Comparison of ENCODE assay signal across 16 cellular contexts in the genomic region with DNA sequence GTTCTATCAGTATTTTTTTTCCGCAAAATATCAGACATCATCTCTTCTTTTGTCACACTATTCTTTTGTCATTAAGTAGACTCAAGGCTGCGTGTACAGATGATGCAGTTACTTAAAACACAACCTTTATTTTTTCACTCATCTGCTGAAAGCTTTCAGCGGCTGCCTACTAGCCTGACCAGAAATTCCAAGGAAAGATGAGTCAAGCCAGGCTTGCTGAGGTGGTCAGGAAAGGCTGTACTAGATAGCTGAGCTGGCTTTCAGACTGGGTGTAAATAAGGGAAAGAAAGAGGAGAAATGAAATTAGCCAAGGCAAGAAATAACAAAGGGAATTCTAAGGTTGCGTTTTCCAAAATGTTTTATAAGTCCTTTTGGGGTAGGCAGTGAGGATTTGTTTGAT. TPM values are rescaled to one million over a fixed set of nuclear protein-coding genes. Genes with fewer than 3 reads are reported as not detected.
A peak's percentile ranks its signal among the peaks of the same experiment; 100 is the strongest.
DNase-seq lines count a peak whose midpoint lies in the region; ATAC-seq and TF ChIP-seq lines count a peak whose summit lies in the region.
"Had no signal": no experiment of that assay in that cellular context is flagged by ENCODE, and none has a peak within 500 bp of the region (broad histone marks: within the 10 kb centered on the region; RNA-seq: fewer than 3 reads in every experiment).

No MANE protein-coding gene starts in this region.

- H3K27ac ChIP-seq in HEK293 (ENCODE audit: extremely low read depth, low read depth, low read length), result no peak overlapping the region
- H3K27ac ChIP-seq: C4-2B, testis had no signal

- no peaks in the 10 kb centered on the region for H3K36me3 Mint-ChIP-seq in WTC11
- H3K36me3 Mint-ChIP-seq in osteocyte (ENCODE audit: unreplicated experiment), result no peaks in the 10 kb centered on the region
- H3K36me3 Mint-ChIP-seq in activated CD4-positive, alpha-beta memory T cell treated with anti-CD3 and anti-CD28 coated beads, Interleukin-2, amount 10 ng/mL, durations not matched to agents 7 days and 5 days (ENCODE audit: low read depth), result peaks cover 2% of the 10 kb centered on the region

- H3K27ac Mint-ChIP-seq in WTC11, result no peak overlapping the region
- peak overlapping the region; percentile 16 for H3K27ac Mint-ChIP-seq in osteocyte (ENCODE audit: unreplicated experiment)
- H3K27ac Mint-ChIP-seq in activated CD4-positive, alpha-beta memory T cell treated with anti-CD3 and anti-CD28 coated beads, Interleukin-2, amount 10 ng/mL, durations not matched to agents 7 days and 5 days, result no peak overlapping the region
- H3K27ac Mint-ChIP-seq: activated CD4-positive, alpha-beta T cell treated with anti-CD3 and anti-CD28 coated beads, Interleukin-2, amount 10 ng/mL, durations not matched to agents 24 days and 14 days had no signal

- POLR2A ChIA-PET in HEK293 (lab: Yijun Ruan, JAX) (interaction anchor here (1.0 kb wide), 1 partner anchor 17 kb away, joined by 3 read pairs; no protein-coding TSS in a partner anchor), WTC11 (lab: Charles Lee) (interaction anchor here (1.4 kb wide), 1 partner anchor 18 kb away, joined by 3 read pairs; no protein-coding TSS in a partner anchor)
- POLR2A ChIA-PET in activated CD4-positive, alpha-beta memory T cell treated with anti-CD3 and anti-CD28 coated beads, Interleukin-2, amount 10 ng/mL, durations not matched to agents 7 days and 5 days (lab: Charles Lee), result no interaction called here

- H3K4me3 ChIP-seq in HEK293 (ENCODE audit: low read depth, low read length), result no peak overlapping the region
- H3K4me3 ChIP-seq in fibroblast of mammary gland (ENCODE audit: control insufficient read depth, low read depth, low read length), result no peak overlapping the region
- H3K4me3 ChIP-seq: testis had no signal

- CTCF ChIA-PET in HEK293 (lab: Yijun Ruan, JAX), result no interaction called here
- CTCF ChIA-PET in WTC11 (lab: Charles Lee), result no interaction called here
- CTCF ChIA-PET in activated CD4-positive, alpha-beta memory T cell treated with anti-CD3 and anti-CD28 coated beads, Interleukin-2, amount 10 ng/mL, durations not matched to agents 7 days and 5 days (lab: Charles Lee), result no interaction called here

- H3K27me3 Mint-ChIP-seq in WTC11 (ENCODE audit: low read depth), result no peaks in the 10 kb centered on the region
- H3K27me3 Mint-ChIP-seq in osteocyte (ENCODE audit: unreplicated experiment), result no peaks in the 10 kb centered on the region
- no peaks in the 10 kb centered on the region for H3K27me3 Mint-ChIP-seq in activated CD4-positive, alpha-beta memory T cell treated with anti-CD3 and anti-CD28 coated beads, Interleukin-2, amount 10 ng/mL, durations not matched to agents 7 days and 5 days
- H3K27me3 Mint-ChIP-seq: activated CD4-positive, alpha-beta T cell treated with anti-CD3 and anti-CD28 coated beads, Interleukin-2, amount 10 ng/mL, durations not matched to agents 24 days and 14 days; effector memory CD8-positive, alpha-beta T cell had no signal

- H3K9me3 Mint-ChIP-seq in WTC11 (no peaks in the 10 kb centered on the region), osteocyte (ENCODE audit: unreplicated experiment) (no peaks in the 10 kb centered on the region)
- H3K9me3 Mint-ChIP-seq in activated CD4-positive, alpha-beta memory T cell treated with anti-CD3 and anti-CD28 coated beads, Interleukin-2, amount 10 ng/mL, durations not matched to agents 7 days and 5 days, result no peaks in the 10 kb centered on the region
- H3K9me3 Mint-ChIP-seq: activated CD4-positive, alpha-beta T cell treated with anti-CD3 and anti-CD28 coated beads, Interleukin-2, amount 10 ng/mL, durations not matched to agents 24 days and 14 days; effector memory CD8-positive, alpha-beta T cell had no signal

- peaks cover 82% of the 10 kb centered on the region for H3K4me1 Mint-ChIP-seq in WTC11
- peaks cover 16% of the 10 kb centered on the region for H3K4me1 Mint-ChIP-seq in osteocyte (ENCODE audit: unreplicated experiment)
- H3K4me1 Mint-ChIP-seq in activated CD4-positive, alpha-beta memory T cell treated with anti-CD3 and anti-CD28 coated beads, Interleukin-2, amount 10 ng/mL, durations not matched to agents 7 days and 5 days, result peaks cover 12% of the 10 kb centered on the region

- peaks cover 15% of the 10 kb centered on the region for H3K4me1 ChIP-seq in HEK293 (ENCODE audit: control insufficient read depth, insufficient read depth, low read length)
- H3K4me1 ChIP-seq: testis had no signal

- H3K9me3 ChIP-seq in HEK293 (ENCODE audit: control insufficient read depth, insufficient read depth, low read depth, low read length), result no peaks in the 10 kb centered on the region
- H3K9me3 ChIP-seq: testis had no signal

- DNase-seq in WTC11 (ENCODE audit: low spot score) (no peak), fibroblast of mammary gland (ENCODE audit: low read depth) (peak; percentile 28), osteocyte (ENCODE audit: extremely low spot score, unreplicated experiment) (no peak), HPDE6-E6E7 (ENCODE audit: extremely low spot score) (no peak)
- DNase-seq in activated CD4-positive, alpha-beta memory T cell treated with anti-CD3 and anti-CD28 coated beads, Interleukin-2, amount 10 ng/mL, durations not matched to agents 7 days and 5 days, result no peak
- DNase-seq: activated CD4-positive, alpha-beta T cell treated with anti-CD3 and anti-CD28 coated beads, Interleukin-2, amount 10 ng/mL, durations not matched to agents 24 days and 14 days; activated T-cell treated with anti-CD3 and anti-CD28 coated beads, Interleukin-2, amount 50 U/mL, for 48 hours; DMS53; effector memory CD8-positive, alpha-beta T cell; kidney; NCI-H187 treated with DMSO at 0.1 percent for 48 hours; NCI-H69; testis had no signal

- no peak for TF ChIP-seq CTCF in HEK293 (tag by site-specific recombination; IDR thresholded peaks at IDR 0.05)
- no peak for TF ChIP-seq CTCF in WTC11 (IDR thresholded peaks at IDR 0.05)
- TF ChIP-seq CTCF in fibroblast of mammary gland (conservative IDR thresholded peaks at IDR 0.05; ENCODE audit: control insufficient read depth, insufficient read depth, low read depth, low read length), result no peak
- TF ChIP-seq CTCF in osteocyte (IDR thresholded peaks at IDR 0.05), result no peak

- ATAC-seq in WTC11 (peak; percentile 47; the same call in 1 of the 2 replicates), HG03097 (IDR thresholded peaks at IDR 0.05; ENCODE audit: low FRiP score, unreplicated experiment) (no peak)
- ATAC-seq: effector memory CD8-positive, alpha-beta T cell had no signal

- no peaks in the 10 kb centered on the region for H3K36me3 ChIP-seq in HEK293 (ENCODE audit: control insufficient read depth in 2 of 2, insufficient read depth in 1 of 2, low read length in 2 of 2)

- no peak overlapping the region for H3K4me3 Mint-ChIP-seq in WTC11
- H3K4me3 Mint-ChIP-seq in osteocyte (ENCODE audit: unreplicated experiment), result no peak overlapping the region
- H3K4me3 Mint-ChIP-seq in activated CD4-positive, alpha-beta memory T cell treated with anti-CD3 and anti-CD28 coated beads, Interleukin-2, amount 10 ng/mL, durations not matched to agents 7 days and 5 days, result no peak overlapping the region
- H3K4me3 Mint-ChIP-seq: activated CD4-positive, alpha-beta T cell treated with anti-CD3 and anti-CD28 coated beads, Interleukin-2, amount 10 ng/mL, durations not matched to agents 24 days and 14 days had no signal

TF ChIP-seq in HEK293, 187 proteins besides CTCF, POLR2A, EP300 and RAD21:
- TF ChIP-seq ZSCAN30 (tag by site-specific recombination; IDR thresholded peaks at IDR 0.05) (no peak), ZNF623 (tag by site-specific recombination; IDR thresholded peaks at IDR 0.05) (no peak), ZNF776 (tag by site-specific recombination; IDR thresholded peaks at IDR 0.05; ENCODE audit: borderline replicate concordance) (no peak), ZNF214 (tag by site-specific recombination; IDR thresholded peaks at IDR 0.05; ENCODE audit: borderline replicate concordance) (no peak), ZNF530 (tag by site-specific recombination; IDR thresholded peaks at IDR 0.05; ENCODE audit: low read depth) (no peak), PRDM1 (tag by site-specific recombination; IDR thresholded peaks at IDR 0.05) (0 out of 2 replicates have a peak, but pooled peaks have one; percentile 38), ZNF555 (tag by site-specific recombination; conservative IDR thresholded peaks at IDR 0.05) (no peak)

TF ChIP-seq in WTC11, 78 proteins besides CTCF, POLR2A, EP300 and RAD21 (continues in another document):
- TF ChIP-seq ZNF423 (CRISPR knock-in tag; IDR thresholded peaks at IDR 0.05) (no peak), ZBTB21 (CRISPR knock-in tag; IDR thresholded peaks at IDR 0.05; ENCODE audit: borderline replicate concordance) (no peak), ZNF219 (CRISPR knock-in tag; IDR thresholded peaks at IDR 0.05; ENCODE audit: borderline replicate concordance) (no peak), GABPB1 (CRISPR knock-in tag; IDR thresholded peaks at IDR 0.05) (no peak), MXD4 (CRISPR knock-in tag; IDR thresholded peaks at IDR 0.05; ENCODE audit: borderline replicate concordance) (no peak), ZNF281 (CRISPR knock-in tag; IDR thresholded peaks at IDR 0.05) (no peak)

RNA-seq across cellular contexts. Expression of gene STK26, which starts 17.9 kb away (rescaled TPM):
- 75.4 to 78.8 TPM (median 77.6 TPM) in 3 replicates for total RNA-seq in WTC11 (2021)
- total RNA-seq in osteocyte, result 13.9 and 14.2 TPM in 2 replicates
- 10 to 100 TPM; 49.8 to 50.8 TPM for total RNA-seq in activated CD4-positive, alpha-beta memory T cell treated with anti-CD3 and anti-CD28 coated beads, Interleukin-2, amount 10 ng/mL, durations not matched to agents 7 days and 5 days
